Comparison of ENCODE assay signal across 16 cellular contexts in the genomic region with DNA sequence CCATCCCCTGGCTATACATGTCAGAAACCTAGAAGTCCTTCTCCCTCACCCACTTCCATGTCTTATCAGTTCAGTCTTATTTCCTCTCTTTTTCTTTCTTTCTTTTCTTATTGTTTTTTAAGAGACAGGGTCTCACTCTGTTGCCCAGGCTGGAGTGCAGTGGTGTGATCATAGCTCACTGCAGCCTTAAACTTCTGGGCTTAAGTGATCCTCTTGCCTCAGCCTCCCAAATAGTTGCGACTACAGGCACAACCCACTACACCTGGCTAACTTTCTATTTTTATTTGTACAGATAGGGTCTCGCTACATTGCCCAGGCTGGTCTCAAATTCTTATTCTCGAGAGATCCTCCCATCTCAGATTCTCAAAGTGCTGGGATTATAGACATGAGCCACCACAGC. TPM values are rescaled to one million over a fixed set of nuclear protein-coding genes. Genes with fewer than 3 reads are reported as not detected.
DNase-seq lines count a peak whose midpoint lies in the region; ATAC-seq and TF ChIP-seq lines count a peak whose summit lies in the region.
"Had no signal": no experiment of that assay in that cellular context is flagged by ENCODE, and none has a peak within 500 bp of the region (broad histone marks: within the 10 kb centered on the region; RNA-seq: fewer than 3 reads in every experiment).

No MANE protein-coding gene starts in this region.

- WGBS in esophagus muscularis mucosa: 97% methylated on average over 3 of the region's 3 CpGs
- WGBS in transverse colon (ENCODE audit: low coverage in 1 of 2), 2 donors: 96 to 100% methylated on average over 3 of the region's 3 CpGs

- TF ChIP-seq CTCF in A673 (conservative IDR thresholded peaks at IDR 0.05; ENCODE audit: low read depth, low read length): no peak
- no peak for TF ChIP-seq CTCF in WTC11 (IDR thresholded peaks at IDR 0.05)
- TF ChIP-seq CTCF in esophagus muscularis mucosa (IDR thresholded peaks at IDR 0.05): no peak
- TF ChIP-seq CTCF in transverse colon (IDR thresholded peaks at IDR 0.05): no peak

- no peaks in the 10 kb centered on the region for H3K27me3 Mint-ChIP-seq in CD4-positive, CD25-positive, alpha-beta regulatory T cell
- no peaks in the 10 kb centered on the region for H3K27me3 Mint-ChIP-seq in WTC11 (ENCODE audit: low read depth)

- H3K27ac ChIP-seq in A673 (ENCODE audit: low read depth, low read length, poor library complexity, severe bottlenecking): no peak overlapping the region
- no peak overlapping the region for H3K27ac ChIP-seq in CD4-positive, CD25-positive, alpha-beta regulatory T cell (ENCODE audit: insufficient read depth, low read length, poor library complexity, severe bottlenecking)
- peak overlapping the region in 3 of 4 donors; percentile 22 to 48 (median 45) for H3K27ac ChIP-seq in esophagus muscularis mucosa (replicated peaks in 1 of 4)
- peak overlapping the region in 2 of 4 donors; percentile 31 to 34 for H3K27ac ChIP-seq in transverse colon
- H3K27ac ChIP-seq: BLaER1 had no signal

- H3K4me1 ChIP-seq in A673 (ENCODE audit: insufficient read depth, low read length, poor library complexity, severe bottlenecking) (peaks cover 17% of the 10 kb centered on the region), esophagus muscularis mucosa (peaks cover 12 to 36% (median 30%) of the 10 kb centered on the region in 4 donors), transverse colon (peaks cover 0 to 16% (median 13%) of the 10 kb centered on the region in 4 donors)
- H3K4me1 ChIP-seq in CD4-positive, CD25-positive, alpha-beta regulatory T cell (ENCODE audit: control insufficient read depth, insufficient read depth, low read length, poor library complexity, severe bottlenecking): peaks cover 24% of the 10 kb centered on the region

- H3K36me3 ChIP-seq in A673 (ENCODE audit: insufficient read depth, low read length, poor library complexity, severe bottlenecking) (peaks cover 30% of the 10 kb centered on the region), esophagus muscularis mucosa (peaks cover 6 to 35% (median 29%) of the 10 kb centered on the region in 4 donors), transverse colon (peaks cover 0 to 15% (median 6%) of the 10 kb centered on the region in 4 donors)
- peaks cover 16% of the 10 kb centered on the region for H3K36me3 ChIP-seq in CD4-positive, CD25-positive, alpha-beta regulatory T cell (ENCODE audit: control insufficient read depth, insufficient read depth, low read length)

- BruUV-seq in A673 (replicated peaks; lab: Mats Ljungman, UMichigan): TSS peak; percentile 15

- peaks cover 18% of the 10 kb centered on the region for H3K36me3 Mint-ChIP-seq in CD4-positive, CD25-positive, alpha-beta regulatory T cell
- peaks cover 14% of the 10 kb centered on the region for H3K36me3 Mint-ChIP-seq in WTC11

- intact Hi-C loops in A673 (cut with micrococcal nuclease; ENCODE audit: unreplicated experiment) (no loop called here), esophagus muscularis mucosa (cut with DNase I) (no loop called here), left ventricle myocardium superior (cut with micrococcal nuclease) (loop anchor here (10.0 kb wide), 1 partner anchor 88 kb away; no protein-coding TSS in a partner anchor), transverse colon (cut with DNase I; ENCODE audit: low total_unique reads) (no loop called here)

- CTCF ChIA-PET in A673 (lab: Charles Lee): no interaction called here
- CTCF ChIA-PET in WTC11 (lab: Charles Lee): no interaction called here

- H3K27ac Mint-ChIP-seq in CD4-positive, CD25-positive, alpha-beta regulatory T cell: peak overlapping the region in 2 of 3 donors; percentile 42 to 76
- no peak overlapping the region for H3K27ac Mint-ChIP-seq in WTC11
- H3K27ac Mint-ChIP-seq: H9 had no signal

- TF ChIP-seq EP300 in esophagus muscularis mucosa (IDR thresholded peaks at IDR 0.05): no peak
- no peak for TF ChIP-seq EP300 in transverse colon (IDR thresholded peaks at IDR 0.05; ENCODE audit: low read depth)

- H3K9me3 Mint-ChIP-seq in CD4-positive, CD25-positive, alpha-beta regulatory T cell: no peaks in the 10 kb centered on the region
- H3K9me3 Mint-ChIP-seq in WTC11: no peaks in the 10 kb centered on the region
- H3K9me3 Mint-ChIP-seq: H9 had no signal

- H3K27me3 ChIP-seq in A673 (replicated peaks; ENCODE audit: insufficient read depth, low read depth, low read length, poor library complexity) (no peaks in the 10 kb centered on the region), esophagus muscularis mucosa (no peaks in the 10 kb centered on the region), transverse colon (no peaks in the 10 kb centered on the region)
- no peaks in the 10 kb centered on the region for H3K27me3 ChIP-seq in CD4-positive, CD25-positive, alpha-beta regulatory T cell (ENCODE audit: control insufficient read depth, insufficient read depth, low read length)
- H3K27me3 ChIP-seq: BLaER1 had no signal

- ATAC-seq in CD4-positive, CD25-positive, alpha-beta regulatory T cell (ENCODE audit: low read depth in 2 of 2): no peak
- ATAC-seq in WTC11: no peak
- no peak for ATAC-seq in SK-N-SH treated with all-trans-retinoic acid at 6 μM for 48 hours
- ATAC-seq in left ventricle myocardium superior: no peak

- H3K4me3 ChIP-seq in A673 (ENCODE audit: low read depth, low read length, poor library complexity, severe bottlenecking): no peak overlapping the region
- no peak overlapping the region for H3K4me3 ChIP-seq in CD4-positive, CD25-positive, alpha-beta regulatory T cell (ENCODE audit: low read depth, low read length)
- no peak overlapping the region for H3K4me3 ChIP-seq in esophagus muscularis mucosa
- H3K4me3 ChIP-seq in transverse colon: no peak overlapping the region
- H3K4me3 ChIP-seq: BLaER1 had no signal

- no peak for DNase-seq in A673 (ENCODE audit: low spot score)
- DNase-seq in CD4-positive, CD25-positive, alpha-beta regulatory T cell: no peak
- DNase-seq in WTC11 (ENCODE audit: low spot score): no peak
- no peak for DNase-seq in esophagus muscularis mucosa (ENCODE audit: extremely low spot score)
- DNase-seq in left ventricle myocardium superior: no peak
- DNase-seq in transverse colon: no peak
- DNase-seq: DMS 273 treated with DMSO at 0.1 percent for 48 hours, H9, MV-4-11, NCI-H1417 treated with DMSO at 0.1 percent for 48 hours, NCI-H2029 treated with DMSO at 0.1 percent for 48 hours, NCI-H510A, NCI-H82, SHP77 had no signal

- H3K4me3 Mint-ChIP-seq in CD4-positive, CD25-positive, alpha-beta regulatory T cell: peak overlapping the region in 1 of 4 donors; percentile 24
- no peak overlapping the region for H3K4me3 Mint-ChIP-seq in WTC11
- H3K4me3 Mint-ChIP-seq: H9 had no signal

- H3K9me3 ChIP-seq in A673 (ENCODE audit: low read depth, low read length, poor library complexity, severe bottlenecking) (no peaks in the 10 kb centered on the region), esophagus muscularis mucosa (no peaks in the 10 kb centered on the region), transverse colon (no peaks in the 10 kb centered on the region)
- H3K9me3 ChIP-seq in CD4-positive, CD25-positive, alpha-beta regulatory T cell (ENCODE audit: control insufficient read depth in 2 of 2, low read length in 2 of 2): no peaks in the 10 kb centered on the region
- H3K9me3 ChIP-seq: BLaER1 had no signal

- POLR2A ChIA-PET in A673 (lab: Charles Lee; ENCODE audit: low non-redundant PET): no interaction called here
- POLR2A ChIA-PET in WTC11 (lab: Charles Lee): no interaction called here

- TF ChIP-seq POLR2A in esophagus muscularis mucosa (IDR thresholded peaks at IDR 0.05; ENCODE audit: low read depth) (no peak), transverse colon (IDR thresholded peaks at IDR 0.05) (no peak)

- in situ Hi-C loops in transverse colon (cut with MboI; ENCODE audit: low pct_ligation_motif_present in 1 of 4, low pct_unique_long_range_greater_than_20kb in 1 of 4, low sequenced_read_pairs in 3 of 4): no loop called here

- peaks cover 7 to 50% (median 31%) of the 10 kb centered on the region in 4 donors for H3K4me1 Mint-ChIP-seq in CD4-positive, CD25-positive, alpha-beta regulatory T cell
- H3K4me1 Mint-ChIP-seq in WTC11: peaks cover 19% of the 10 kb centered on the region

TF ChIP-seq in WTC11, 78 proteins besides CTCF, POLR2A, EP300 and RAD21:
- no peak for TF ChIP-seq ELF4 (CRISPR knock-in tag; IDR thresholded peaks at IDR 0.05; ENCODE audit: low read depth)
- peak; percentile 25; the same call in 1 of the 2 replicates for TF ChIP-seq ZNF121 (CRISPR knock-in tag; IDR thresholded peaks at IDR 0.05)

TF ChIP-seq in SK-N-SH treated with all-trans-retinoic acid at 6 μM for 48 hours, 23 proteins besides CTCF, POLR2A, EP300 and RAD21 (continues in another document):
- TF ChIP-seq RARB (CRISPR knock-in tag; IDR thresholded peaks at IDR 0.05) (no peak), OSR1 (CRISPR knock-in tag; IDR thresholded peaks at IDR 0.05) (no peak), TCF4 (CRISPR knock-in tag; IDR thresholded peaks at IDR 0.05; ENCODE audit: borderline replicate concordance) (no peak), CSDC2 (CRISPR knock-in tag; IDR thresholded peaks at IDR 0.05) (no peak)

RNA-seq across cellular contexts. Expression of gene SFXN4, which starts 2.8 kb away (rescaled TPM):
- 67.3 and 72.9 TPM in 2 replicates for total RNA-seq in A673 (2021)
- 10.7 TPM for total RNA-seq in CD4-positive, CD25-positive, alpha-beta regulatory T cell
- polyA plus RNA-seq in CD4-positive, CD25-positive, alpha-beta regulatory T cell: 10 to 100 TPM; 10.7 to 23.7 (median 16.5) TPM
- total RNA-seq in WTC11 (2021): 23.8 to 25.9 TPM (median 24.0 TPM) in 3 replicates
- 10 to 100 TPM; 14.1 to 39.9 (median 17.8) TPM for total RNA-seq in esophagus muscularis mucosa
- 43.0 TPM for total RNA-seq in left ventricle myocardium superior
- 10 to 100 TPM; 15.0 to 61.3 (median 27.7) TPM for total RNA-seq in transverse colon

RNA-seq across cellular contexts. Expression of gene PRDX3, which starts 15.9 kb away (rescaled TPM):
- total RNA-seq in A673 (2021) (215 and 234 TPM in 2 replicates), WTC11 (2021) (167 to 175 TPM (median 173 TPM) in 3 replicates), esophagus muscularis mucosa (100 to 1,000 TPM; 128 to 195 (median 171) TPM), left ventricle myocardium superior (288 TPM), transverse colon (100 to 1,000 TPM in 2 of 4 donors, 10 to 100 TPM in 2; 24.7 to 141 (median 78.9) TPM)
- 22.5 TPM for total RNA-seq in CD4-positive, CD25-positive, alpha-beta regulatory T cell
- polyA plus RNA-seq in CD4-positive, CD25-positive, alpha-beta regulatory T cell: 100 to 1,000 TPM in 3 of 4 donors, 10 to 100 TPM in 1; 97.1 to 140 (median 133) TPM

RNA-seq across cellular contexts. Expression of gene GRK5, which starts 44.7 kb away (rescaled TPM):
- total RNA-seq in A673 (2021): 54.7 and 58.2 TPM in 2 replicates
- 46.4 TPM for total RNA-seq in CD4-positive, CD25-positive, alpha-beta regulatory T cell
- polyA plus RNA-seq in CD4-positive, CD25-positive, alpha-beta regulatory T cell: 10 to 100 TPM in 3 of 4 donors, 1 to 10 TPM in 1; 5.1 to 14.7 (median 12.6) TPM
- total RNA-seq in WTC11 (2021): 1.9 to 2.3 TPM (median 2.2 TPM) in 3 replicates
- total RNA-seq in esophagus muscularis mucosa: 10 to 100 TPM; 39.6 to 64.4 (median 50.7) TPM
- total RNA-seq in left ventricle myocardium superior: 43.4 TPM
- total RNA-seq in transverse colon: 100 to 1,000 TPM in 1 of 4 donors, 10 to 100 TPM in 1, 1 to 10 TPM in 2; 6.0 to 111 (median 9.5) TPM

RNA-seq across cellular contexts. Expression of gene DENND10, which starts 58.8 kb away (rescaled TPM):
- total RNA-seq in A673 (2021) (41.2 and 55.2 TPM in 2 replicates), WTC11 (2021) (58.7 to 60.6 TPM (median 59.0 TPM) in 3 replicates), esophagus muscularis mucosa (10 to 100 TPM; 19.1 to 23.7 (median 22.3) TPM), left ventricle myocardium superior (19.7 TPM), transverse colon (100 to 1,000 TPM in 1 of 4 donors, 10 to 100 TPM in 3; 57.1 to 103 (median 59.9) TPM)
- total RNA-seq in CD4-positive, CD25-positive, alpha-beta regulatory T cell: 82.6 TPM
- polyA plus RNA-seq in CD4-positive, CD25-positive, alpha-beta regulatory T cell: 100 to 1,000 TPM in 1 of 4 donors, 10 to 100 TPM in 3; 72.3 to 121 (median 92.3) TPM

Comparison
In these comparisons a context has a peak if more than half of its experiments do, and no peak if none do; other contexts are left out.
1. H3K27ac ChIP-seq: peak in esophagus muscularis mucosa (3 of 4); none in A673 (single experiment) and CD4-positive, CD25-positive, alpha-beta regulatory T cell (single experiment).